ENCODE assay signal across 9 cellular contexts in genomic region chr3:117553461-117553860, GRCh38.
DNase-seq lines count a peak whose midpoint lies in the region; ATAC-seq and TF ChIP-seq lines count a peak whose summit lies in the region.
"Had no signal": no experiment of that assay in that cellular context is flagged by ENCODE, and none has a peak within 500 bp of the region (broad histone marks: within the 10 kb centered on the region; RNA-seq: fewer than 3 reads in every experiment).

No MANE protein-coding gene starts in this region.

- DNase-seq in GM13977 (ENCODE audit: low spot score) (peak; percentile 17), foreskin melanocyte (peak; percentile 11), T-helper 2 cell (no peak), NCI-H524 (lab: John Stamatoyannopoulos, UW) (no peak), NCI-H345 (lab: John Stamatoyannopoulos, UW) (no peak), NCI-H69 (lab: John Stamatoyannopoulos, UW) (no peak)
- DNase-seq: activated T-cell treated with anti-CD3 and anti-CD28 coated beads for 4 hours had no signal

- TF ChIP-seq CTCF in GM13977 (IDR thresholded peaks at IDR 0.05; ENCODE audit: extremely low read depth, insufficient read depth, missing control alignments): no peak

- in situ Hi-C loops in GM13977 (cut with MboI; ENCODE audit: low pct_unique_long_range_greater_than_20kb, low sequenced_read_pairs, unreplicated experiment): no loop called here

- ATAC-seq in GM21786 (IDR thresholded peaks at IDR 0.05; ENCODE audit: unreplicated experiment): peak; percentile 96
- peak; percentile 75 for ATAC-seq in HG03571 (IDR thresholded peaks at IDR 0.05; ENCODE audit: unreplicated experiment)

Comparison
In these comparisons a context has a peak if more than half of its experiments do, and no peak if none do; other contexts are left out.
1. DNase-seq: peak in GM13977 (single experiment) and foreskin melanocyte (single experiment); none in T-helper 2 cell (0 of 5), NCI-H524 (0 of 2), NCI-H345 (single experiment) and NCI-H69 (single experiment).